ENCODE assay signal across 1 cellular context in the genomic region with DNA sequence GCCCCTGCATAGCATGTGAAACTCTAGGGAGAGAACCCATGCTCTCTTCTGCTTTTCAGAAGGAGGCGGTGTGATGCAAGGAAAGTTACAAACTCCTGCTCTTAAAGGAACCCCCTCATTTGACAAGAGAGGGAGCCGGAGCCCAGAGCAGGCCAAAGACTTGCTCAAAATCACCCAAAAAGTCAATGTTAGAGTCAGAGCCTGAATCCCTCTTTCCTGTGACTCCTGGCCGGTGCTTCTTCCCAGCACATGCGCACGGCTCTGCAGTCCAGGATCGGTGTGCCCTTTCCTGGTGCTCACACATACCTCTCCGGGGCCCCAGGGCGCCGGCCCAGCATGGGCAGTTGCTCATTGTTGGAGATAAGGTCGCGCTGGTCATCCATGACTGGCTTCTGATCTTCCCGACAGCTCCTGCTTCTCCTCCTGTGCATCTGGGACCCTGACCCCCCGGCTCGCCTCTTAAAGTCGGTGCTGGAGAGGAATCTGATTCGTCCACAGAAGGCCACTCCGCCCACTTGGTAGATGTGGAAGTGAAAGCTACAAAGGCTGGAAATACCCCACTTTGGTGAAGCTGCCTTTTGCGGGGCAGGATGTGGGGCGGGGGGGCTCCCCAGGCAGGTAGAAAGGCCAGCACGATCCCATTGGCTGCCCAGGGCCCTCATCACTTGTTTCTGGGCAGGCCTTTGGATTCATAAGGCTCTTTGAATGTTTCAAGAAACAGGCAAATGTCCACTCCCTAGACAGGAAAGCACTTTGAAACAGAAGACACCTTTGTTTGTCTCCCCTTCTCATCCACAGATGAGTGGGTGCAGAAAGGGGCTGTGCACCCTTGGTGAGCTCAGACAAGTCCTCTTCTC.
TF ChIP-seq lines count a peak whose summit lies in the region.

A gene (minus strand): TSS at position 592 of the 857 bp plus-strand sequence. CDS start 161 bp downstream, at position 431.

TF ChIP-seq in GM12878, 131 proteins besides CTCF, POLR2A, EP300 and RAD21 (continued from another document):
- TF ChIP-seq, protein P1, sequence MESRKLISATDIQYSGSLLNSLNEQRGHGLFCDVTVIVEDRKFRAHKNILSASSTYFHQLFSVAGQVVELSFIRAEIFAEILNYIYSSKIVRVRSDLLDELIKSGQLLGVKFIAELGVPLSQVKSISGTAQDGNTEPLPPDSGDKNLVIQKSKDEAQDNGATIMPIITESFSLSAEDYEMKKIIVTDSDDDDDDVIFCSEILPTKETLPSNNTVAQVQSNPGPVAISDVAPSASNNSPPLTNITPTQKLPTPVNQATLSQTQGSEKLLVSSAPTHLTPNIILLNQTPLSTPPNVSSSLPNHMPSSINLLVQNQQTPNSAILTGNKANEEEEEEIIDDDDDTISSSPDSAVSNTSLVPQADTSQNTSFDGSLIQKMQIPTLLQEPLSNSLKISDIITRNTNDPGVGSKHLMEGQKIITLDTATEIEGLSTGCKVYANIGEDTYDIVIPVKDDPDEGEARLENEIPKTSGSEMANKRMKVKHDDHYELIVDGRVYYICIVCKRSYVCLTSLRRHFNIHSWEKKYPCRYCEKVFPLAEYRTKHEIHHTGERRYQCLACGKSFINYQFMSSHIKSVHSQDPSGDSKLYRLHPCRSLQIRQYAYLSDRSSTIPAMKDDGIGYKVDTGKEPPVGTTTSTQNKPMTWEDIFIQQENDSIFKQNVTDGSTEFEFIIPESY (IDR thresholded peaks at IDR 0.05): peak; percentile 38; the same call in 1 of the 2 replicates
- TF ChIP-seq ZNF384 (IDR thresholded peaks at IDR 0.05; ENCODE audit: borderline replicate concordance, low read depth, low read length) (no peak), SREBF1 (IDR thresholded peaks at IDR 0.05; ENCODE audit: low read length) (0 out of 2 replicates have a peak, but pooled peaks have one; percentile 14), BMI1 (IDR thresholded peaks at IDR 0.05; ENCODE audit: borderline replicate concordance) (no peak), POLR2AphosphoS5 (IDR thresholded peaks at IDR 0.05; ENCODE audit: low read length) (peak; percentile 99)
- TF ChIP-seq, protein P2, sequence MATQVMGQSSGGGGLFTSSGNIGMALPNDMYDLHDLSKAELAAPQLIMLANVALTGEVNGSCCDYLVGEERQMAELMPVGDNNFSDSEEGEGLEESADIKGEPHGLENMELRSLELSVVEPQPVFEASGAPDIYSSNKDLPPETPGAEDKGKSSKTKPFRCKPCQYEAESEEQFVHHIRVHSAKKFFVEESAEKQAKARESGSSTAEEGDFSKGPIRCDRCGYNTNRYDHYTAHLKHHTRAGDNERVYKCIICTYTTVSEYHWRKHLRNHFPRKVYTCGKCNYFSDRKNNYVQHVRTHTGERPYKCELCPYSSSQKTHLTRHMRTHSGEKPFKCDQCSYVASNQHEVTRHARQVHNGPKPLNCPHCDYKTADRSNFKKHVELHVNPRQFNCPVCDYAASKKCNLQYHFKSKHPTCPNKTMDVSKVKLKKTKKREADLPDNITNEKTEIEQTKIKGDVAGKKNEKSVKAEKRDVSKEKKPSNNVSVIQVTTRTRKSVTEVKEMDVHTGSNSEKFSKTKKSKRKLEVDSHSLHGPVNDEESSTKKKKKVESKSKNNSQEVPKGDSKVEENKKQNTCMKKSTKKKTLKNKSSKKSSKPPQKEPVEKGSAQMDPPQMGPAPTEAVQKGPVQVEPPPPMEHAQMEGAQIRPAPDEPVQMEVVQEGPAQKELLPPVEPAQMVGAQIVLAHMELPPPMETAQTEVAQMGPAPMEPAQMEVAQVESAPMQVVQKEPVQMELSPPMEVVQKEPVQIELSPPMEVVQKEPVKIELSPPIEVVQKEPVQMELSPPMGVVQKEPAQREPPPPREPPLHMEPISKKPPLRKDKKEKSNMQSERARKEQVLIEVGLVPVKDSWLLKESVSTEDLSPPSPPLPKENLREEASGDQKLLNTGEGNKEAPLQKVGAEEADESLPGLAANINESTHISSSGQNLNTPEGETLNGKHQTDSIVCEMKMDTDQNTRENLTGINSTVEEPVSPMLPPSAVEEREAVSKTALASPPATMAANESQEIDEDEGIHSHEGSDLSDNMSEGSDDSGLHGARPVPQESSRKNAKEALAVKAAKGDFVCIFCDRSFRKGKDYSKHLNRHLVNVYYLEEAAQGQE (IDR thresholded peaks at IDR 0.05; ENCODE audit: low read depth, low read length): peak; percentile 68
- TF ChIP-seq, protein P3, sequence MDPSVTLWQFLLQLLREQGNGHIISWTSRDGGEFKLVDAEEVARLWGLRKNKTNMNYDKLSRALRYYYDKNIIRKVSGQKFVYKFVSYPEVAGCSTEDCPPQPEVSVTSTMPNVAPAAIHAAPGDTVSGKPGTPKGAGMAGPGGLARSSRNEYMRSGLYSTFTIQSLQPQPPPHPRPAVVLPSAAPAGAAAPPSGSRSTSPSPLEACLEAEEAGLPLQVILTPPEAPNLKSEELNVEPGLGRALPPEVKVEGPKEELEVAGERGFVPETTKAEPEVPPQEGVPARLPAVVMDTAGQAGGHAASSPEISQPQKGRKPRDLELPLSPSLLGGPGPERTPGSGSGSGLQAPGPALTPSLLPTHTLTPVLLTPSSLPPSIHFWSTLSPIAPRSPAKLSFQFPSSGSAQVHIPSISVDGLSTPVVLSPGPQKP (IDR thresholded peaks at IDR 0.05; ENCODE audit: low read depth, low read length): no peak
